11 cellular contexts compared by ENCODE assay signal in genomic region chr17:13429201-13429600, GRCh38.
DNase-seq lines count a peak whose midpoint lies in the region; ATAC-seq, FAIRE-seq and TF ChIP-seq lines count a peak whose summit lies in the region.
"Had no signal": no experiment of that assay in that cellular context is flagged by ENCODE, and none has a peak within 500 bp of the region (broad histone marks: within the 10 kb centered on the region; RNA-seq: fewer than 3 reads in every experiment).

No MANE protein-coding gene starts in this region.

- 0% methylated on average over 5 of the region's 5 CpGs for WGBS in SK-N-SH (ENCODE audit: low lambda C conversion rate)
- WGBS in esophagus squamous epithelium, 2 donors, result 66 to 74% methylated on average over 4 to 5 of the region's 5 CpGs

- no peaks in the 10 kb centered on the region for H3K27me3 ChIP-seq in SK-N-SH (ENCODE audit: insufficient read depth)
- H3K27me3 ChIP-seq in esophagus squamous epithelium, result no peaks in the 10 kb centered on the region
- H3K27me3 ChIP-seq: ascending aorta had no signal

- H2AFZ ChIP-seq in SK-N-SH (ENCODE audit: low read depth), result peak overlapping the region; percentile 77

- H3K27ac Mint-ChIP-seq in stimulated activated memory B cell treated with anti-CD40 and anti-IgM and Interleukin-4, amounts not matched to agents 10 μg/mL and 1 μg/mL and 100 μg/mL, for 72 hours, result no peak overlapping the region
- H3K27ac Mint-ChIP-seq in activated CD8-positive, alpha-beta T cell treated with anti-CD3 and anti-CD28 coated beads for 36 hours, result no peak overlapping the region

- H3K9me3 ChIP-seq in SK-N-SH (peaks cover 7% of the 10 kb centered on the region; the same call in 1 of the 2 replicates), esophagus squamous epithelium (no peaks in the 10 kb centered on the region)
- H3K9me3 ChIP-seq: ascending aorta had no signal

- peak overlapping the region; percentile 49; the same call in 1 of the 2 replicates for H3K9ac ChIP-seq in SK-N-SH

- H3K4me1 ChIP-seq in SK-N-SH (ENCODE audit: control insufficient read depth in 1 of 2, insufficient read depth in 2 of 2, low read depth in 1 of 2, low read length in 1 of 2) (peaks cover 18 to 23% of the 10 kb centered on the region in 2 experiments), esophagus squamous epithelium (no peaks in the 10 kb centered on the region)
- H3K4me1 ChIP-seq: ascending aorta had no signal

- no peaks in the 10 kb centered on the region for H3K36me3 Mint-ChIP-seq in stimulated activated memory B cell treated with anti-CD40 and anti-IgM and Interleukin-4, amounts not matched to agents 10 μg/mL and 1 μg/mL and 100 μg/mL, for 72 hours
- no peaks in the 10 kb centered on the region for H3K36me3 Mint-ChIP-seq in activated CD8-positive, alpha-beta T cell treated with anti-CD3 and anti-CD28 coated beads for 36 hours (ENCODE audit: low read depth)

- DNase-seq in GM04504 (ENCODE audit: low read depth) (peak; percentile 89), SK-N-SH (peak; percentile 63), foreskin fibroblast (peak; percentile 95 to 97), Kasumi-1 (lab: John Stamatoyannopoulos, UW) (no peak), D721Med (ENCODE audit: insufficient read length, low spot score) (no peak), esophagus squamous epithelium (lab: John Stamatoyannopoulos, UW) (no peak)
- no peak for DNase-seq in activated CD8-positive, alpha-beta T cell treated with anti-CD3 and anti-CD28 coated beads for 36 hours
- DNase-seq: DND-41 had no signal

- no peak for TF ChIP-seq CTCF in SK-N-SH (IDR thresholded peaks at IDR 0.05)
- TF ChIP-seq CTCF in foreskin fibroblast (IDR thresholded peaks at IDR 0.05; ENCODE audit: low read depth, low read length), result no peak
- no peak for TF ChIP-seq CTCF in activated CD8-positive, alpha-beta T cell treated with anti-CD3 and anti-CD28 coated beads for 36 hours (IDR thresholded peaks at IDR 0.05)
- no peak for TF ChIP-seq CTCF in D721Med (IDR thresholded peaks at IDR 0.05; ENCODE audit: insufficient read depth, missing control alignments)
- TF ChIP-seq CTCF in esophagus squamous epithelium (IDR thresholded peaks at IDR 0.05), result no peak

- H3K79me2 ChIP-seq in SK-N-SH (ENCODE audit: insufficient read depth), result no peaks in the 10 kb centered on the region

- H3K27me3 Mint-ChIP-seq in stimulated activated memory B cell treated with anti-CD40 and anti-IgM and Interleukin-4, amounts not matched to agents 10 μg/mL and 1 μg/mL and 100 μg/mL, for 72 hours, result no peaks in the 10 kb centered on the region
- H3K27me3 Mint-ChIP-seq in activated CD8-positive, alpha-beta T cell treated with anti-CD3 and anti-CD28 coated beads for 36 hours, result no peaks in the 10 kb centered on the region

- H3F3A ChIP-seq in SK-N-SH (replicated peaks; ENCODE audit: insufficient read depth), result peaks cover 28% of the 10 kb centered on the region

- H3K4me3 Mint-ChIP-seq in stimulated activated memory B cell treated with anti-CD40 and anti-IgM and Interleukin-4, amounts not matched to agents 10 μg/mL and 1 μg/mL and 100 μg/mL, for 72 hours, result no peak overlapping the region
- no peak overlapping the region for H3K4me3 Mint-ChIP-seq in activated CD8-positive, alpha-beta T cell treated with anti-CD3 and anti-CD28 coated beads for 36 hours

- no peak for FAIRE-seq in D721Med (lab: Jason Lieb, UNC)
- FAIRE-seq: endometrium had no signal

- peak overlapping the region; percentile 37; the same call in 1 of the 2 replicates for H3K4me2 ChIP-seq in SK-N-SH

- H3K27ac ChIP-seq in SK-N-SH (ENCODE audit: low read depth in 2 of 2, low read length in 1 of 2) (peak overlapping the region; percentile 80 to 88), esophagus squamous epithelium (no peak overlapping the region)
- H3K27ac ChIP-seq: ascending aorta had no signal

- H3K9me2 ChIP-seq in SK-N-SH, result no peaks in the 10 kb centered on the region

- peak; percentile 16 for ATAC-seq in stimulated activated memory B cell treated with anti-CD40 and anti-IgM and Interleukin-4, amounts not matched to agents 10 μg/mL and 1 μg/mL and 100 μg/mL, for 72 hours
- no peak for ATAC-seq in activated CD8-positive, alpha-beta T cell treated with anti-CD3 and anti-CD28 coated beads for 36 hours

- intact Hi-C loops in activated CD8-positive, alpha-beta T cell treated with anti-CD3 and anti-CD28 coated beads for 36 hours (cut with micrococcal nuclease), result no loop called here
- intact Hi-C loops in esophagus squamous epithelium (cut with DNase I), result no loop called here

- no peak for TF ChIP-seq POLR2A in esophagus squamous epithelium (IDR thresholded peaks at IDR 0.05)

- H3K4me3 ChIP-seq in SK-N-SH (ENCODE audit: low read depth in 2 of 2, low read length in 1 of 2) (no peak overlapping the region), foreskin fibroblast (ENCODE audit: low read depth in 1 of 2, low read length in 2 of 2) (no peak overlapping the region), esophagus squamous epithelium (no peak overlapping the region)
- H3K4me3 ChIP-seq: ascending aorta had no signal

- CTCF ChIA-PET in SK-N-SH (lab: Yijun Ruan, JAX), result interaction anchor here (0.6 to 2.7 kb wide), 12 partner anchors 10 to 363 kb away, joined by 3 to 9 read pairs (median 4); no protein-coding TSS in a partner anchor
- CTCF ChIA-PET in activated CD8-positive, alpha-beta T cell treated with anti-CD3 and anti-CD28 coated beads for 36 hours (lab: Charles Lee), result no interaction called here

- POLR2A ChIA-PET in SK-N-SH (lab: Yijun Ruan, JAX), result interaction anchor here (0.7 to 2.3 kb wide), 5 partner anchors 14 to 165 kb away, joined by 3 to 10 read pairs (median 3); no protein-coding TSS in a partner anchor
- POLR2A ChIA-PET in activated CD8-positive, alpha-beta T cell treated with anti-CD3 and anti-CD28 coated beads for 36 hours (lab: Charles Lee), result no interaction called here

- peak; percentile 36 for TF ChIP-seq RAD21 in SK-N-SH (IDR thresholded peaks at IDR 0.05; ENCODE audit: low read length)

- H3K9me3 Mint-ChIP-seq in stimulated activated memory B cell treated with anti-CD40 and anti-IgM and Interleukin-4, amounts not matched to agents 10 μg/mL and 1 μg/mL and 100 μg/mL, for 72 hours, result no peaks in the 10 kb centered on the region
- peaks cover 1% of the 10 kb centered on the region for H3K9me3 Mint-ChIP-seq in activated CD8-positive, alpha-beta T cell treated with anti-CD3 and anti-CD28 coated beads for 36 hours

- H3K4me1 Mint-ChIP-seq in stimulated activated memory B cell treated with anti-CD40 and anti-IgM and Interleukin-4, amounts not matched to agents 10 μg/mL and 1 μg/mL and 100 μg/mL, for 72 hours, result no peaks in the 10 kb centered on the region
- H3K4me1 Mint-ChIP-seq in activated CD8-positive, alpha-beta T cell treated with anti-CD3 and anti-CD28 coated beads for 36 hours (ENCODE audit: low read depth), result no peaks in the 10 kb centered on the region

- TF ChIP-seq EP300 in SK-N-SH (IDR thresholded peaks at IDR 0.05; ENCODE audit: borderline replicate concordance in 1 of 2, low read depth in 1 of 2, low read length in 1 of 2), result peak; percentile 81 to 96; a peak in 3 of 4 replicates

- H3K36me3 ChIP-seq in SK-N-SH (replicated peaks in 1 of 2; ENCODE audit: control insufficient read depth in 1 of 2, insufficient read depth in 2 of 2, low read length in 1 of 2), result peaks cover 0 to 1% of the 10 kb centered on the region in 2 experiments
- H3K36me3 ChIP-seq in esophagus squamous epithelium, result no peaks in the 10 kb centered on the region
- H3K36me3 ChIP-seq: ascending aorta had no signal

- H4K20me1 ChIP-seq in SK-N-SH (ENCODE audit: insufficient read depth), result no peaks in the 10 kb centered on the region

TF ChIP-seq in SK-N-SH, 30 proteins besides CTCF, POLR2A, EP300 and RAD21 (continues in another document):
- TF ChIP-seq ZBTB33 (IDR thresholded peaks at IDR 0.05; ENCODE audit: borderline replicate concordance, low read depth) (peak; percentile 25; the same call in 1 of the 2 replicates), USF2 (IDR thresholded peaks at IDR 0.05; ENCODE audit: borderline replicate concordance, low read depth, low read length) (no peak), IRF3 (IDR thresholded peaks at IDR 0.05; ENCODE audit: low read depth, low read length) (no peak), FOSL2 (IDR thresholded peaks at IDR 0.05; ENCODE audit: borderline replicate concordance, low read depth) (peak; percentile 68), EZH2phosphoT487 (IDR thresholded peaks at IDR 0.05; ENCODE audit: borderline replicate concordance, low read depth) (no peak), SIN3A (IDR thresholded peaks at IDR 0.05; ENCODE audit: borderline replicate concordance, low read depth, low read length) (peak; percentile 67; the same call in 1 of the 2 replicates), GABPA (IDR thresholded peaks at IDR 0.05; ENCODE audit: low read depth) (no peak), JUND (IDR thresholded peaks at IDR 0.05) (peak; percentile 76)

Comparison
In these comparisons a context has a peak if more than half of its experiments do, and no peak if none do; other contexts are left out.
1. DNase-seq: peak in GM04504 (single experiment), SK-N-SH (single experiment) and foreskin fibroblast (2 of 2); none in Kasumi-1 (0 of 2), activated CD8-positive, alpha-beta T cell treated with anti-CD3 and anti-CD28 coated beads for 36 hours (single experiment), D721Med (single experiment) and esophagus squamous epithelium (single experiment).
2. H3K27ac ChIP-seq: peak in SK-N-SH (2 of 2); none in esophagus squamous epithelium (0 of 4).